In the genomic region with DNA sequence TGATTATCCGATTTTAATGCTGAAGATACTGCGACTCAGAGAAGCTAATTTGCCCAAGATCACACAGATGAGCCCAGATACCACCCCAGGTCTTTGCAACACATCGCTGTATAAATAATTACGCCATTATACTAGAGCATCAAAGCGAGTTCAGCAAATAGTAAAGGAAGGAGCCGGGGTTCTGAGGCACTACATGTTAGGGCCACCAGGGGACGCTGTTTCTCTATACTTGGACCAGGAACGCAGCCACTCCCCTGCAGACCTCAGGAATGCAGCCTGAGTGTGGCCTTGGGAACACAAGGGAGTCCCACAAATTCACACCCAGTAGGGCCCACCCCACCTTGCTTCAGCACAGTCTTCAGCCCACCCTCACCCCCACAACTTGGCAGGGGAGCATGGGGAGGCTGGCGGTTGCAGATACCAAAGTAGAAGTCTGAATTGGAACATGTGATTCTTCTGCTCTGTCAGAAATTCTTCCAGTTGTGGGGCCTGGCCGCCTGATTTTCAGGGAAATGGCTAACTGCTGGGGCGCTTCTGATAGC, we compare ENCODE assay signal across 9 cellular contexts. TPM values are rescaled to one million over a fixed set of nuclear protein-coding genes. Genes with fewer than 3 reads are reported as not detected.
DNase-seq lines count a peak whose midpoint lies in the region; ATAC-seq and TF ChIP-seq lines count a peak whose summit lies in the region.
"Had no signal": no experiment of that assay in that cellular context is flagged by ENCODE, and none has a peak within 500 bp of the region (broad histone marks: within the 10 kb centered on the region; RNA-seq: fewer than 3 reads in every experiment).

No MANE protein-coding gene starts in this region.

- peaks cover 5% of the 10 kb centered on the region for H3K4me1 Mint-ChIP-seq in CD4-positive, alpha-beta T cell (ENCODE audit: low read depth)

- H3K27me3 Mint-ChIP-seq in CD4-positive, alpha-beta T cell: peaks cover 35% of the 10 kb centered on the region

- CTCF ChIA-PET in CD4-positive, alpha-beta T cell (lab: Charles Lee): interaction anchor here (0.8 to 2.4 kb wide), 4 partner anchors 70 to 169 kb away, joined by 3 to 12 read pairs (median 3); no protein-coding TSS in a partner anchor

- no peaks in the 10 kb centered on the region for H3K36me3 Mint-ChIP-seq in CD4-positive, alpha-beta T cell (ENCODE audit: low read depth)
- H3K36me3 Mint-ChIP-seq: IgD-negative memory B cell had no signal

- H3K36me3 ChIP-seq in hepatocyte (replicated peaks; ENCODE audit: insufficient read depth, low read depth): no peaks in the 10 kb centered on the region
- no peaks in the 10 kb centered on the region for H3K36me3 ChIP-seq in gastrocnemius medialis

- WGBS in hepatocyte (ENCODE audit: low lambda C conversion rate, missing lambda C conversion rate): 12% methylated on average over 11 of the region's 11 CpGs

- H3K4me2 ChIP-seq in hepatocyte: peak overlapping the region; percentile 65

- peak; percentile 53 to 77 (median 66) for DNase-seq in CD4-positive, alpha-beta T cell
- DNase-seq in NCI-H1436 (lab: John Stamatoyannopoulos, UW): peak; percentile 71
- DNase-seq in T-helper 9 cell: peak; percentile 73
- peak; percentile 74 for DNase-seq in astrocyte of the cerebellum (ENCODE audit: low read depth)
- peak; percentile 87 for DNase-seq in hepatocyte (ENCODE audit: low spot score)
- peak; percentile 62 to 82 for DNase-seq in gastrocnemius medialis
- no peak for DNase-seq in cortex of kidney (lab: John Stamatoyannopoulos, UW)

- in situ Hi-C loops in astrocyte of the cerebellum (cut with HindIII; ENCODE audit: low sequenced_read_pairs) (loop anchor here (25.0 kb wide), 1 partner anchor 179 kb away; the partner anchor contains the start of genes ANAPC13 and CEP63), gastrocnemius medialis (cut with MboI; ENCODE audit: low sequenced_read_pairs in 4 of 4) (loop anchor here (5.0 to 10.0 kb wide), 4 partner anchors 69 to 164 kb away; no protein-coding TSS in a partner anchor)

- peak; percentile 96 for ATAC-seq in CD4-positive, alpha-beta T cell (ENCODE audit: poor library complexity)
- ATAC-seq in GM21786 (IDR thresholded peaks at IDR 0.05; ENCODE audit: unreplicated experiment): peak; percentile 70
- ATAC-seq in gastrocnemius medialis: peak; percentile 74 to 79

- H2AFZ ChIP-seq in hepatocyte: peak overlapping the region; percentile 23

- H3K79me2 ChIP-seq in hepatocyte: no peaks in the 10 kb centered on the region

- TF ChIP-seq CTCF in CD4-positive, alpha-beta T cell (IDR thresholded peaks at IDR 0.05): peak; percentile 98
- TF ChIP-seq CTCF in astrocyte of the cerebellum (IDR thresholded peaks at IDR 0.05; ENCODE audit: low read depth, low read length, missing control alignments): peak; percentile 96
- TF ChIP-seq CTCF in hepatocyte (IDR thresholded peaks at IDR 0.05; ENCODE audit: poor library complexity): peak; percentile 98
- peak; percentile 99 to 100 (median 99) for TF ChIP-seq CTCF in gastrocnemius medialis (IDR thresholded peaks at IDR 0.05 in 4 of 5, conservative IDR thresholded peaks at IDR 0.05 in 1 of 5)

- no peaks in the 10 kb centered on the region for H3K9me2 ChIP-seq in hepatocyte (replicated peaks; ENCODE audit: insufficient read depth)

- H3K27ac Mint-ChIP-seq in CD4-positive, alpha-beta T cell: no peak overlapping the region
- H3K27ac Mint-ChIP-seq: IgD-negative memory B cell had no signal

- H3K9me3 Mint-ChIP-seq in CD4-positive, alpha-beta T cell: no peaks in the 10 kb centered on the region

- no peak overlapping the region for H3K4me3 ChIP-seq in astrocyte of the cerebellum (ENCODE audit: low read depth, low read length)
- H3K4me3 ChIP-seq in hepatocyte: no peak overlapping the region
- H3K4me3 ChIP-seq in gastrocnemius medialis: no peak overlapping the region

- intact Hi-C loops in CD4-positive, alpha-beta T cell (cut with DNase I, micrococcal nuclease): loop anchor here (1.0 to 5.0 kb wide), 7 partner anchors 70 to 184 kb away; no protein-coding TSS in a partner anchor
- intact Hi-C loops in gastrocnemius medialis (cut with DNase I; ENCODE audit: low total_unique reads): loop anchor here (1.0 kb wide), 2 partner anchors 70 to 166 kb away; no protein-coding TSS in a partner anchor

- POLR2A ChIA-PET in CD4-positive, alpha-beta T cell (lab: Charles Lee): interaction anchor here (0.8 to 1.7 kb wide), 2 partner anchors 14 to 177 kb away, joined by 3 to 6 read pairs; partner anchors contain the start of genes ANAPC13 and CEP63

- H3K9me3 ChIP-seq in CD4-positive, alpha-beta T cell (ENCODE audit: control insufficient read depth, low read length): no peaks in the 10 kb centered on the region
- H3K9me3 ChIP-seq in hepatocyte (ENCODE audit: low read depth) (no peaks in the 10 kb centered on the region), gastrocnemius medialis (no peaks in the 10 kb centered on the region)

- no peaks in the 10 kb centered on the region for H4K20me1 ChIP-seq in hepatocyte (ENCODE audit: insufficient read depth, poor library complexity, severe bottlenecking)

- H3K27ac ChIP-seq in CD4-positive, alpha-beta T cell (ENCODE audit: low read depth, low read length): no peak overlapping the region
- H3K27ac ChIP-seq in hepatocyte (peak overlapping the region; percentile 88), gastrocnemius medialis (peak overlapping the region; percentile 3 to 82 (median 22))

- no peak overlapping the region for H3K4me3 Mint-ChIP-seq in CD4-positive, alpha-beta T cell

- peaks cover 31% of the 10 kb centered on the region for H3K4me1 ChIP-seq in hepatocyte (ENCODE audit: insufficient read depth)
- peaks cover 6 to 15% of the 10 kb centered on the region in 2 donors for H3K4me1 ChIP-seq in gastrocnemius medialis

- no peak for TF ChIP-seq POLR2A in gastrocnemius medialis (IDR thresholded peaks at IDR 0.05)

- peaks cover 12% of the 10 kb centered on the region for H3K27me3 ChIP-seq in CD4-positive, alpha-beta T cell (ENCODE audit: control insufficient read depth, insufficient read depth, low read length)
- H3K27me3 ChIP-seq in hepatocyte: no peaks in the 10 kb centered on the region
- H3K27me3 ChIP-seq in gastrocnemius medialis: no peaks in the 10 kb centered on the region

RNA-seq across cellular contexts. Expression of gene RYK, which starts 57.8 kb away (rescaled TPM):
- total RNA-seq in CD4-positive, alpha-beta T cell: 10 to 100 TPM; 57.6 to 59.2 TPM
- 99.5 and 102 TPM in 2 replicates for total RNA-seq in hepatocyte
- polyA plus RNA-seq in hepatocyte: 56.5 and 66.3 TPM in 2 replicates
- 10 to 100 TPM; 25.8 to 42.4 (median 35.0) TPM for total RNA-seq in gastrocnemius medialis
